In genomic region chrX:108443065-108443464, GRCh38 we compare ENCODE assay signal across 19 cellular contexts. TPM values are rescaled to one million over a fixed set of nuclear protein-coding genes. Genes with fewer than 3 reads are reported as not detected.
DNase-seq lines count a peak whose midpoint lies in the region; ATAC-seq, FAIRE-seq and TF ChIP-seq lines count a peak whose summit lies in the region.
"Had no signal": no experiment of that assay in that cellular context is flagged by ENCODE, and none has a peak within 500 bp of the region (broad histone marks: within the 10 kb centered on the region; RNA-seq: fewer than 3 reads in every experiment).

No MANE protein-coding gene starts in this region.

- 31 to 47% methylated on average over 1 of the region's 1 CpG for WGBS in esophagus squamous epithelium, 2 donors
- 76 to 93% methylated on average over 1 of the region's 1 CpG for WGBS in pancreas, 2 donors

- H3K36me3 ChIP-seq in HEK293 (ENCODE audit: control insufficient read depth in 2 of 2, insufficient read depth in 1 of 2, low read length in 2 of 2) = no peaks in the 10 kb centered on the region
- no peaks in the 10 kb centered on the region for H3K36me3 ChIP-seq in esophagus squamous epithelium
- no peaks in the 10 kb centered on the region for H3K36me3 ChIP-seq in pancreas
- H3K36me3 ChIP-seq: BLaER1 had no signal

- H3K4me3 ChIP-seq in HEK293 (ENCODE audit: low read depth, low read length) (no peak overlapping the region), esophagus squamous epithelium (peak overlapping the region in 2 of 4 donors; percentile 55 to 63), pancreas (no peak overlapping the region)
- H3K4me3 ChIP-seq: BLaER1 had no signal

- DNase-seq in NCI-H226 (peak; percentile 16), esophagus squamous epithelium (lab: John Stamatoyannopoulos, UW) (no peak), pancreas (no peak), NOMO-1 treated with dmso at 0.1 percent for 144 hours (lab: John Stamatoyannopoulos, UW; ENCODE audit: unreplicated experiment) (no peak), NCI-H2029 treated with DMSO at 0.1 percent for 48 hours (lab: John Stamatoyannopoulos, UW) (no peak)
- DNase-seq: activated B cell treated with CpG ODN at 0.5 μM for 24 hours; activated effector memory CD4-positive, alpha-beta T cell treated with Interleukin-2 at 50 U/mL for 16 hours; anterior cingulate cortex; DMS53; hypothalamus; NCI-H1436; stimulated activated CD4-positive, alpha-beta T cell treated with anti-CD3 and anti-CD28 coated beads, Interleukin-15, amount 100 ng/mL, for 24 hours; stimulated activated naive CD8-positive, alpha-beta T cell treated with anti-CD3 and anti-CD28 coated beads, Interleukin-15, amount 100 ng/mL, for 72 hours; T-cell had no signal

- no peak for TF ChIP-seq CTCF in HEK293 (tag by site-specific recombination; IDR thresholded peaks at IDR 0.05)
- no peak for TF ChIP-seq CTCF in esophagus squamous epithelium (IDR thresholded peaks at IDR 0.05)
- TF ChIP-seq CTCF in pancreas (IDR thresholded peaks at IDR 0.05) = no peak

- peaks cover 2% of the 10 kb centered on the region; the same call in 1 of the 2 replicates for H3K9me3 ChIP-seq in HEK293 (ENCODE audit: control insufficient read depth, insufficient read depth, low read depth, low read length)
- no peaks in the 10 kb centered on the region for H3K9me3 ChIP-seq in esophagus squamous epithelium
- H3K9me3 ChIP-seq in pancreas = no peaks in the 10 kb centered on the region
- H3K9me3 ChIP-seq: BLaER1 had no signal

- ATAC-seq in pancreas = no peak
- no peak for ATAC-seq in HG03439 (IDR thresholded peaks at IDR 0.05; ENCODE audit: unreplicated experiment)
- ATAC-seq: left lobe of liver; stimulated activated naive CD8-positive, alpha-beta T cell treated with anti-CD3 and anti-CD28 coated beads, Interleukin-15, amount 100 ng/mL, for 72 hours; T-cell had no signal

- POLR2A ChIA-PET in HEK293 (lab: Yijun Ruan, JAX) = no interaction called here

- no peak overlapping the region for H3K27ac ChIP-seq in HEK293 (ENCODE audit: extremely low read depth, low read depth, low read length)
- peak overlapping the region in 3 of 4 donors; percentile 17 to 48 (median 39) for H3K27ac ChIP-seq in esophagus squamous epithelium
- H3K27ac ChIP-seq in pancreas = no peak overlapping the region
- H3K27ac ChIP-seq: BLaER1, RWPE1 had no signal

- peaks cover 9% of the 10 kb centered on the region for H3K4me1 ChIP-seq in HEK293 (ENCODE audit: control insufficient read depth, insufficient read depth, low read length)
- H3K4me1 ChIP-seq in esophagus squamous epithelium = peaks cover 0 to 18% (median 0%) of the 10 kb centered on the region in 3 donors
- H3K4me1 ChIP-seq in pancreas = no peaks in the 10 kb centered on the region
- H3K4me1 ChIP-seq: BLaER1 had no signal

- H3K27me3 ChIP-seq in esophagus squamous epithelium (no peaks in the 10 kb centered on the region), pancreas (peaks cover 0 to 8% (median 0%) of the 10 kb centered on the region in 4 donors)

- FAIRE-seq in pancreas (lab: Jason Lieb, UNC) = peak; percentile 5

- no peak for TF ChIP-seq POLR2A in esophagus squamous epithelium (IDR thresholded peaks at IDR 0.05)

- CTCF ChIA-PET in HEK293 (lab: Yijun Ruan, JAX) = no interaction called here

- intact Hi-C loops in esophagus squamous epithelium (cut with DNase I) = no loop called here
- intact Hi-C loops in pancreas (cut with DNase I) = no loop called here

TF ChIP-seq in HEK293, 187 proteins besides CTCF, POLR2A, EP300 and RAD21:
- TF ChIP-seq ZIC2 (tag by site-specific recombination; IDR thresholded peaks at IDR 0.05) (peak; percentile 28; the same call in 1 of the 2 replicates), ZNF426 (tag by site-specific recombination; IDR thresholded peaks at IDR 0.05) (no peak), HIC1 (tag by site-specific recombination; IDR thresholded peaks at IDR 0.05) (no peak), MYNN (tag by site-specific recombination; IDR thresholded peaks at IDR 0.05; ENCODE audit: borderline replicate concordance) (no peak), TRIM28 (IDR thresholded peaks at IDR 0.05; ENCODE audit: borderline replicate concordance, low read length) (no peak), ZNF114 (tag by site-specific recombination; IDR thresholded peaks at IDR 0.05) (no peak), GLIS1 (tag by site-specific recombination; IDR thresholded peaks at IDR 0.05) (peak; percentile 26; the same call in 1 of the 2 replicates), ZNF513 (tag by site-specific recombination; IDR thresholded peaks at IDR 0.05) (no peak), ZNF621 (tag by site-specific recombination; IDR thresholded peaks at IDR 0.05) (no peak), ZNF660 (tag by site-specific recombination; IDR thresholded peaks at IDR 0.05) (no peak), ZBTB17 (tag by site-specific recombination; IDR thresholded peaks at IDR 0.05) (no peak), ZNF18 (tag by site-specific recombination; IDR thresholded peaks at IDR 0.05) (no peak), TCF7L2 (IDR thresholded peaks at IDR 0.05; ENCODE audit: borderline replicate concordance, low read depth, low read length) (peak; percentile 52; the same call in 1 of the 2 replicates), ZNF747 (tag by site-specific recombination; IDR thresholded peaks at IDR 0.05) (no peak), ZNF221 (tag by site-specific recombination; IDR thresholded peaks at IDR 0.05; ENCODE audit: borderline replicate concordance) (no peak), ZNF843 (tag by site-specific recombination; IDR thresholded peaks at IDR 0.05) (0 out of 2 replicates have a peak, but pooled peaks have one; percentile 34), ZNF112 (tag by site-specific recombination; IDR thresholded peaks at IDR 0.05) (no peak), FEZF1 (tag by site-specific recombination; IDR thresholded peaks at IDR 0.05) (peak; percentile 31; the same call in 1 of the 2 replicates)

RNA-seq across cellular contexts. Expression of gene COL4A5, which starts 3.4 kb away (rescaled TPM):
- total RNA-seq in esophagus squamous epithelium (10 to 100 TPM in 3 of 4 donors, 1 to 10 TPM in 1; 9.9 to 31.7 (median 13.9) TPM), pancreas (1 to 10 TPM in 4 of 6 donors, under 1 TPM in 2; 0.58 to 3.3 (median 1.2) TPM)
- 1 to 10 TPM in 1 of 2 donors, under 1 TPM in 1; 0.92 to 1.5 TPM for polyA plus RNA-seq in pancreas
- total RNA-seq: activated B cell treated with CpG ODN at 0.5 μM for 24 hours had no signal

RNA-seq across cellular contexts. Expression of gene COL4A6, which starts 4.8 kb away (rescaled TPM):
- 1 to 10 TPM; 1.1 to 6.5 (median 2.9) TPM for total RNA-seq in esophagus squamous epithelium
- total RNA-seq in pancreas = under 1 TPM in 4 of 6 donors, not detected in 2; 0.06 to 0.25 (median 0.07) TPM
- under 1 TPM; 0.11 to 0.14 TPM for polyA plus RNA-seq in pancreas
- total RNA-seq: activated B cell treated with CpG ODN at 0.5 μM for 24 hours had no signal

Comparison
In these comparisons a context has a peak if more than half of its experiments do, and no peak if none do; other contexts are left out.
1. H3K27ac ChIP-seq: peak in esophagus squamous epithelium (3 of 4); none in HEK293 (single experiment) and pancreas (0 of 4).